1 cellular context compared by ENCODE assay signal in genomic region chr7:117084286-117084685, GRCh38.
TF ChIP-seq lines count a peak whose summit lies in the region.

No MANE protein-coding gene starts in this region.

TF ChIP-seq in SK-N-SH treated with all-trans-retinoic acid at 6 μM for 48 hours, 23 proteins besides CTCF, POLR2A, EP300 and RAD21 (continued from another document):
- TF ChIP-seq, protein P1, sequence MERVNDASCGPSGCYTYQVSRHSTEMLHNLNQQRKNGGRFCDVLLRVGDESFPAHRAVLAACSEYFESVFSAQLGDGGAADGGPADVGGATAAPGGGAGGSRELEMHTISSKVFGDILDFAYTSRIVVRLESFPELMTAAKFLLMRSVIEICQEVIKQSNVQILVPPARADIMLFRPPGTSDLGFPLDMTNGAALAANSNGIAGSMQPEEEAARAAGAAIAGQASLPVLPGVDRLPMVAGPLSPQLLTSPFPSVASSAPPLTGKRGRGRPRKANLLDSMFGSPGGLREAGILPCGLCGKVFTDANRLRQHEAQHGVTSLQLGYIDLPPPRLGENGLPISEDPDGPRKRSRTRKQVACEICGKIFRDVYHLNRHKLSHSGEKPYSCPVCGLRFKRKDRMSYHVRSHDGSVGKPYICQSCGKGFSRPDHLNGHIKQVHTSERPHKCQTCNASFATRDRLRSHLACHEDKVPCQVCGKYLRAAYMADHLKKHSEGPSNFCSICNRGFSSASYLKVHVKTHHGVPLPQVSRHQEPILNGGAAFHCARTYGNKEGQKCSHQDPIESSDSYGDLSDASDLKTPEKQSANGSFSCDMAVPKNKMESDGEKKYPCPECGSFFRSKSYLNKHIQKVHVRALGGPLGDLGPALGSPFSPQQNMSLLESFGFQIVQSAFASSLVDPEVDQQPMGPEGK (CRISPR knock-in tag; IDR thresholded peaks at IDR 0.05; ENCODE audit: borderline replicate concordance), result no peak
- TF ChIP-seq PPARA (CRISPR knock-in tag; IDR thresholded peaks at IDR 0.05; ENCODE audit: borderline replicate concordance) (no peak), CSRNP3 (CRISPR knock-in tag; IDR thresholded peaks at IDR 0.05) (no peak), CREB5 (CRISPR knock-in tag; IDR thresholded peaks at IDR 0.05; ENCODE audit: low read depth) (no peak), CSDC2 (CRISPR knock-in tag; IDR thresholded peaks at IDR 0.05) (no peak), ZC3H10 (CRISPR knock-in tag; IDR thresholded peaks at IDR 0.05) (no peak)
